Comparison of ENCODE assay signal across 1 cellular context in genomic region chr1:32255072-32256071, GRCh38.
TF ChIP-seq lines count a peak whose summit lies in the region.

No MANE protein-coding gene starts in this region.

TF ChIP-seq in liver, 16 proteins besides CTCF, POLR2A, EP300 and RAD21 (continued from another document):
- TF ChIP-seq ZBTB33 (IDR thresholded peaks at IDR 0.05): no peak
- peak; percentile 97 for TF ChIP-seq YY1 (IDR thresholded peaks at IDR 0.05)
- no peak for TF ChIP-seq REST (IDR thresholded peaks at IDR 0.05)
- peak; percentile 14 for TF ChIP-seq FOXA1 (IDR thresholded peaks at IDR 0.05)
- peak; percentile 26 to 29 for TF ChIP-seq JUND (IDR thresholded peaks at IDR 0.05)
- TF ChIP-seq HNF4A (conservative IDR thresholded peaks at IDR 0.05): peak in 1 of 2 donors; percentile 40
- TF ChIP-seq RXRA (IDR thresholded peaks at IDR 0.05): peak; percentile 38 to 46
- TF ChIP-seq NR2F2 (IDR thresholded peaks at IDR 0.05): no peak
- no peak for TF ChIP-seq ATF3 (IDR thresholded peaks at IDR 0.05)
- TF ChIP-seq SP1 (IDR thresholded peaks at IDR 0.05): peak; percentile 55
- TF ChIP-seq GABPA (IDR thresholded peaks at IDR 0.05 in 1 of 2, conservative IDR thresholded peaks at IDR 0.05 in 1 of 2): peak in 1 of 2 donors; percentile 30
- peak; percentile 21 for TF ChIP-seq MAX (IDR thresholded peaks at IDR 0.05)
